In genomic region chr11:379205-380094, GRCh38 we compare ENCODE assay signal across 27 cellular contexts. TPM values are rescaled to one million over a fixed set of nuclear protein-coding genes. Genes with fewer than 3 reads are reported as not detected.
"Had no signal": no experiment of that assay in that cellular context is flagged by ENCODE, and none has a peak within 500 bp of the region (broad histone marks: within the 10 kb centered on the region; RNA-seq: fewer than 3 reads in every experiment).

No MANE protein-coding gene starts in this region.

- H3K9me3 ChIP-seq: esophagus squamous epithelium, heart right ventricle, pancreas, sigmoid colon, testis, tibial artery had no signal

- H3K27ac ChIP-seq: esophagus squamous epithelium, heart right ventricle, neural progenitor cell, pancreas, sigmoid colon, testis, tibial artery had no signal

- H2AFZ ChIP-seq: neural progenitor cell had no signal

- H3K4me1 ChIP-seq: esophagus squamous epithelium, heart right ventricle, neural progenitor cell, pancreas, sigmoid colon, tibial artery had no signal

- H3K27me3 ChIP-seq: neural progenitor cell, pancreas, testis had no signal

- H3K4me3 ChIP-seq: esophagus squamous epithelium, heart right ventricle, neural progenitor cell, pancreas, sigmoid colon, testis, tibial artery had no signal

- H3K27me3 Mint-ChIP-seq: progenitor cell of endocrine pancreas, type B pancreatic cell had no signal

- ATAC-seq: effector memory CD8-positive, alpha-beta T cell; heart right ventricle; naive thymus-derived CD4-positive, alpha-beta T cell; pancreas; stimulated activated effector memory CD8-positive, alpha-beta T cell treated with anti-CD3 and anti-CD28 coated beads, Interleukin-12 subunit alpha, Interleukin-12 subunit beta, amount 100 ng/mL, for 72 hours had no signal

- H3K9me3 Mint-ChIP-seq: effector memory CD8-positive, alpha-beta T cell; immature natural killer cell; naive thymus-derived CD4-positive, alpha-beta T cell; nephron; stimulated activated effector memory CD8-positive, alpha-beta T cell treated with anti-CD3 and anti-CD28 coated beads, Interleukin-12 subunit alpha, Interleukin-12 subunit beta, amount 100 ng/mL, for 72 hours; type B pancreatic cell had no signal

- H3K9ac ChIP-seq: neural progenitor cell had no signal

- H3K36me3 Mint-ChIP-seq: immature natural killer cell; naive thymus-derived CD4-positive, alpha-beta T cell had no signal

- H3K27ac Mint-ChIP-seq: effector memory CD8-positive, alpha-beta T cell; naive thymus-derived CD4-positive, alpha-beta T cell; nephron; neural progenitor cell; progenitor cell of endocrine pancreas; stimulated activated effector memory CD8-positive, alpha-beta T cell treated with anti-CD3 and anti-CD28 coated beads, Interleukin-12 subunit alpha, Interleukin-12 subunit beta, amount 100 ng/mL, for 72 hours; type B pancreatic cell had no signal

- H3K36me3 ChIP-seq: heart right ventricle, neural progenitor cell, pancreas, sigmoid colon, tibial artery had no signal

- DNase-seq: cortex of kidney; effector memory CD8-positive, alpha-beta T cell; erythroblast; esophagus squamous epithelium; foreskin melanocyte; glutamatergic neuron; hippocampal formation; immature natural killer cell; islet precursor cell; mesendoderm; midbrain; naive thymus-derived CD4-positive, alpha-beta T cell; nucleus accumbens; sigmoid colon; stimulated activated CD4-positive, alpha-beta T cell treated with anti-CD3 and anti-CD28 coated beads, Interleukin-2, amount 100 ng/mL, for 24 hours; stimulated activated CD4-positive, alpha-beta T cell treated with anti-CD3 and anti-CD28 coated beads, Interleukin-4, amount 100 ng/mL, for 24 hours; stimulated activated naive CD4-positive, alpha-beta T cell treated with Interleukin-2 at 50 U/mL for 16 hours; substantia nigra; testis; tibial artery had no signal

- H3K4me1 Mint-ChIP-seq: nephron had no signal

- H3K4me3 Mint-ChIP-seq: effector memory CD8-positive, alpha-beta T cell; immature natural killer cell; naive thymus-derived CD4-positive, alpha-beta T cell; nephron; stimulated activated effector memory CD8-positive, alpha-beta T cell treated with anti-CD3 and anti-CD28 coated beads, Interleukin-12 subunit alpha, Interleukin-12 subunit beta, amount 100 ng/mL, for 72 hours; type B pancreatic cell had no signal

- H3K4me2 ChIP-seq: neural progenitor cell had no signal

RNA-seq across cellular contexts. Expression of gene PKP3, which starts 14.6 kb away (rescaled TPM):
- total RNA-seq: naive thymus-derived CD4-positive, alpha-beta T cell had no signal
- polyA plus RNA-seq: naive thymus-derived CD4-positive, alpha-beta T cell had no signal
